In genomic region chr22:23889620-23890019, GRCh38 we compare ENCODE assay signal across 17 cellular contexts.
"Had no signal": no experiment of that assay in that cellular context is flagged by ENCODE, and none has a peak within 500 bp of the region (broad histone marks: within the 10 kb centered on the region; RNA-seq: fewer than 3 reads in every experiment).

No MANE protein-coding gene starts in this region.

- H3K4me1 ChIP-seq: breast epithelium had no signal

- H3K27me3 Mint-ChIP-seq: activated CD8-positive, alpha-beta memory T cell treated with anti-CD3 and anti-CD28 coated beads, Interleukin-2, amount 10 ng/mL, durations not matched to agents 7 days and 5 days; activated naive CD8-positive, alpha-beta T cell treated with anti-CD3 and anti-CD28 coated beads for 36 hours had no signal

- H3K27ac Mint-ChIP-seq: activated CD8-positive, alpha-beta memory T cell treated with anti-CD3 and anti-CD28 coated beads, Interleukin-2, amount 10 ng/mL, durations not matched to agents 7 days and 5 days; activated naive CD8-positive, alpha-beta T cell treated with anti-CD3 and anti-CD28 coated beads for 36 hours; nephron had no signal

- DNase-seq: activated CD4-positive, alpha-beta T cell treated with anti-CD3 and anti-CD28 coated beads for 1 hour; activated CD4-positive, alpha-beta T cell treated with anti-CD3 and anti-CD28 coated beads, Interleukin-2, amount 50 U/mL, for 48 hours; activated CD8-positive, alpha-beta memory T cell treated with anti-CD3 and anti-CD28 coated beads, Interleukin-2, amount 10 ng/mL, durations not matched to agents 7 days and 5 days; activated effector memory CD4-positive, alpha-beta T cell treated with anti-CD3 and anti-CD28 coated beads, Interleukin-2, amount 50 U/mL, for 16 hours; activated naive CD8-positive, alpha-beta T cell treated with anti-CD3 and anti-CD28 coated beads for 36 hours; activated T-cell treated with anti-CD3 and anti-CD28 coated beads, Interleukin-2, amount 50 U/mL, for 4 hours; effector CD8-positive, alpha-beta T cell; stimulated activated CD4-positive, alpha-beta T cell treated with anti-CD3 and anti-CD28 coated beads, Interleukin-4, amount 100 ng/mL, for 1 hour; stimulated activated CD8-positive, alpha-beta memory T cell treated with anti-CD3 and anti-CD28 coated beads, Interleukin-4, amount 100 ng/mL, for 48 hours; stimulated activated naive CD8-positive, alpha-beta T cell treated with anti-CD3 and anti-CD28 coated beads, Interleukin-15, Interleukin-2, amounts not matched to agents 100 U/mL and 50 U/mL, for 24 hours had no signal

- H3K36me3 ChIP-seq: breast epithelium, ovary, thoracic aorta had no signal

- H3K27me3 ChIP-seq: breast epithelium, gastroesophageal sphincter, ovary had no signal

- H3K9me3 Mint-ChIP-seq: activated naive CD8-positive, alpha-beta T cell treated with anti-CD3 and anti-CD28 coated beads for 36 hours; activated T-cell treated with anti-CD3 and anti-CD28 coated beads, Interleukin-2, amount 50 U/mL, for 4 hours; nephron had no signal

- H3K9me3 ChIP-seq: breast epithelium, gastroesophageal sphincter, ovary, thoracic aorta had no signal

- H3K4me3 ChIP-seq: breast epithelium, coronary artery, gastroesophageal sphincter, lung, ovary, thoracic aorta had no signal

- ATAC-seq: activated CD8-positive, alpha-beta memory T cell treated with anti-CD3 and anti-CD28 coated beads, Interleukin-2, amount 10 ng/mL, durations not matched to agents 7 days and 5 days; activated T-cell treated with anti-CD3 and anti-CD28 coated beads, Interleukin-2, amount 50 U/mL, for 4 hours; gastroesophageal sphincter; stimulated activated naive CD8-positive, alpha-beta T cell treated with anti-CD3 and anti-CD28 coated beads, Interleukin-15, Interleukin-2, amounts not matched to agents 100 U/mL and 50 U/mL, for 24 hours had no signal

- H3K4me3 Mint-ChIP-seq: activated CD8-positive, alpha-beta memory T cell treated with anti-CD3 and anti-CD28 coated beads, Interleukin-2, amount 10 ng/mL, durations not matched to agents 7 days and 5 days; activated naive CD8-positive, alpha-beta T cell treated with anti-CD3 and anti-CD28 coated beads for 36 hours; activated T-cell treated with anti-CD3 and anti-CD28 coated beads, Interleukin-2, amount 50 U/mL, for 4 hours; nephron had no signal
